13 cellular contexts compared by ENCODE assay signal in genomic region chr14:95497561-95498011, GRCh38. TPM values are rescaled to one million over a fixed set of nuclear protein-coding genes. Genes with fewer than 3 reads are reported as not detected.
DNase-seq lines count a peak whose midpoint lies in the region; ATAC-seq, FAIRE-seq and TF ChIP-seq lines count a peak whose summit lies in the region.
"Had no signal": no experiment of that assay in that cellular context is flagged by ENCODE, and none has a peak within 500 bp of the region (broad histone marks: within the 10 kb centered on the region; RNA-seq: fewer than 3 reads in every experiment).

No MANE protein-coding gene starts in this region.

- intact Hi-C loops in kidney (cut with DNase I) = no loop called here

- H3K9me3 ChIP-seq in OCI-LY3 (ENCODE audit: insufficient read depth, low read length) (no peaks in the 10 kb centered on the region), kidney (ENCODE audit: control insufficient read depth in 1 of 2, low read length in 2 of 2) (no peaks in the 10 kb centered on the region), tibial nerve (no peaks in the 10 kb centered on the region)

- H3K4me2 ChIP-seq in OCI-LY3 (ENCODE audit: low read length) = peak overlapping the region; percentile 73

- H3K27ac ChIP-seq in OCI-LY3 (ENCODE audit: low read length) (no peak overlapping the region), kidney (ENCODE audit: low read depth in 2 of 2, low read length in 2 of 2) (no peak overlapping the region), tibial nerve (peak overlapping the region; percentile 54 to 94 (median 78))
- H3K27ac ChIP-seq: SK-N-MC had no signal

- no peak for TF ChIP-seq POLR2A in tibial nerve (IDR thresholded peaks at IDR 0.05)

- peak overlapping the region; percentile 23 for H3K27ac Mint-ChIP-seq in activated naive CD8-positive, alpha-beta T cell
- no peak overlapping the region for H3K27ac Mint-ChIP-seq in activated naive CD8-positive, alpha-beta T cell treated with anti-CD3 and anti-CD28 coated beads for 36 hours
- H3K27ac Mint-ChIP-seq: type B pancreatic cell had no signal

- peaks cover 53% of the 10 kb centered on the region for H3K4me1 ChIP-seq in OCI-LY3 (ENCODE audit: low read length)
- peaks cover 0 to 13% of the 10 kb centered on the region in 2 donors for H3K4me1 ChIP-seq in kidney (ENCODE audit: control insufficient read depth in 1 of 2, insufficient read depth in 1 of 2, low read depth in 1 of 2, low read length in 2 of 2)
- H3K4me1 ChIP-seq in tibial nerve = peaks cover 4 to 99% (median 77%) of the 10 kb centered on the region in 4 donors

- no peak overlapping the region for H3K4me3 Mint-ChIP-seq in activated naive CD8-positive, alpha-beta T cell
- H3K4me3 Mint-ChIP-seq in activated naive CD8-positive, alpha-beta T cell treated with anti-CD3 and anti-CD28 coated beads for 36 hours = no peak overlapping the region
- H3K4me3 Mint-ChIP-seq: activated CD4-positive, alpha-beta T cell treated with anti-CD3 and anti-CD28 coated beads for 36 hours; type B pancreatic cell had no signal

- H3K4me1 Mint-ChIP-seq in activated naive CD8-positive, alpha-beta T cell (ENCODE audit: low read depth) = peaks cover 55% of the 10 kb centered on the region
- peaks cover 55% of the 10 kb centered on the region for H3K4me1 Mint-ChIP-seq in activated naive CD8-positive, alpha-beta T cell treated with anti-CD3 and anti-CD28 coated beads for 36 hours

- no peak for DNase-seq in activated naive CD8-positive, alpha-beta T cell treated with anti-CD3 and anti-CD28 coated beads for 36 hours
- DNase-seq in kidney (peak; percentile 67), tibial nerve (ENCODE audit: low spot score in 2 of 2) (no peak), SW480 (ENCODE audit: low spot score) (no peak), hepatic stellate cell (ENCODE audit: low spot score) (no peak)
- DNase-seq: activated CD4-positive, alpha-beta T cell treated with anti-CD3 and anti-CD28 coated beads for 36 hours; NCI-H510A treated with DMSO at 0.1 percent for 48 hours had no signal

- H3K36me3 Mint-ChIP-seq in activated naive CD8-positive, alpha-beta T cell = peaks cover 14% of the 10 kb centered on the region
- H3K36me3 Mint-ChIP-seq in activated naive CD8-positive, alpha-beta T cell treated with anti-CD3 and anti-CD28 coated beads for 36 hours = peaks cover 24% of the 10 kb centered on the region
- H3K36me3 Mint-ChIP-seq: type B pancreatic cell had no signal

- peaks cover 9% of the 10 kb centered on the region for H3K36me3 ChIP-seq in OCI-LY3 (replicated peaks; ENCODE audit: low read depth, low read length)
- H3K36me3 ChIP-seq in kidney (ENCODE audit: control insufficient read depth in 1 of 2, insufficient read depth in 2 of 2, low read length in 2 of 2) = no peaks in the 10 kb centered on the region
- no peaks in the 10 kb centered on the region for H3K36me3 ChIP-seq in tibial nerve

- H3K4me3 ChIP-seq in OCI-LY3 (ENCODE audit: low read length) = no peak overlapping the region
- H3K4me3 ChIP-seq in kidney (ENCODE audit: low read length in 2 of 2) = no peak overlapping the region
- no peak overlapping the region for H3K4me3 ChIP-seq in tibial nerve
- H3K4me3 ChIP-seq: SK-N-MC had no signal

- FAIRE-seq in kidney (lab: Jason Lieb, UNC) = no peak
- FAIRE-seq: bronchial epithelial cell had no signal

- ATAC-seq in GM21576 (IDR thresholded peaks at IDR 0.05; ENCODE audit: unreplicated experiment) = no peak
- ATAC-seq: activated CD4-positive, alpha-beta T cell treated with anti-CD3 and anti-CD28 coated beads for 36 hours had no signal

- no peaks in the 10 kb centered on the region for H3K9me3 Mint-ChIP-seq in activated naive CD8-positive, alpha-beta T cell (ENCODE audit: low read depth)
- H3K9me3 Mint-ChIP-seq in activated naive CD8-positive, alpha-beta T cell treated with anti-CD3 and anti-CD28 coated beads for 36 hours = no peaks in the 10 kb centered on the region
- H3K9me3 Mint-ChIP-seq: type B pancreatic cell had no signal

- peaks cover 85% of the 10 kb centered on the region for H3K79me2 ChIP-seq in OCI-LY3 (ENCODE audit: low read length)

- H2AFZ ChIP-seq in OCI-LY3 (ENCODE audit: low read depth, low read length) = no peak overlapping the region

- H3K27me3 ChIP-seq in OCI-LY3 (ENCODE audit: low read depth, low read length) (no peaks in the 10 kb centered on the region), tibial nerve (no peaks in the 10 kb centered on the region)

- no peak overlapping the region for H3K9ac ChIP-seq in OCI-LY3 (ENCODE audit: low read length)
- H3K9ac ChIP-seq in kidney (ENCODE audit: low read length in 2 of 2) = no peak overlapping the region

- no peaks in the 10 kb centered on the region for H3K27me3 Mint-ChIP-seq in activated naive CD8-positive, alpha-beta T cell
- H3K27me3 Mint-ChIP-seq in activated naive CD8-positive, alpha-beta T cell treated with anti-CD3 and anti-CD28 coated beads for 36 hours = no peaks in the 10 kb centered on the region
- H3K27me3 Mint-ChIP-seq: activated CD4-positive, alpha-beta T cell treated with anti-CD3 and anti-CD28 coated beads for 36 hours had no signal

- TF ChIP-seq EP300 in tibial nerve (IDR thresholded peaks at IDR 0.05) = no peak

- 33 to 41% methylated on average over 9 of the region's 9 CpGs for WGBS in tibial nerve, 2 donors

- H4K20me1 ChIP-seq in OCI-LY3 (ENCODE audit: insufficient read depth, low read length) = peaks cover 15% of the 10 kb centered on the region; the same call in 1 of the 2 replicates

- TF ChIP-seq CTCF in OCI-LY3 (IDR thresholded peaks at IDR 0.05; ENCODE audit: low read depth, low read length) (no peak), kidney (IDR thresholded peaks at IDR 0.05; ENCODE audit: borderline replicate concordance, extremely low read depth, insufficient read depth) (no peak), tibial nerve (IDR thresholded peaks at IDR 0.05) (no peak)

RNA-seq across cellular contexts. Expression of gene SYNE3, which starts 18.9 kb away (rescaled TPM):
- 10 to 100 TPM; 38.0 to 38.8 TPM for total RNA-seq in activated naive CD8-positive, alpha-beta T cell treated with anti-CD3 and anti-CD28 coated beads for 36 hours
- 18.5 TPM for total RNA-seq in kidney
- polyA plus RNA-seq in kidney (ENCODE audit: insufficient read depth, low read depth, low replicate concordance) = 0.54 TPM
- total RNA-seq in tibial nerve = 100 to 1,000 TPM in 1 of 4 donors, 10 to 100 TPM in 3; 71.0 to 106 (median 87.5) TPM

RNA-seq across cellular contexts. Expression of gene GLRX5, which starts 37.3 kb away (rescaled TPM):
- 10 to 100 TPM; 57.9 to 60.7 TPM for total RNA-seq in activated naive CD8-positive, alpha-beta T cell treated with anti-CD3 and anti-CD28 coated beads for 36 hours
- total RNA-seq in kidney (46.7 TPM), tibial nerve (10 to 100 TPM; 26.4 to 44.7 (median 34.6) TPM)
- polyA plus RNA-seq in kidney (ENCODE audit: insufficient read depth, low read depth, low replicate concordance) = 124 TPM

Comparison
In these comparisons a context has a peak if more than half of its experiments do, and no peak if none do; other contexts are left out.
1. H3K27ac ChIP-seq: peak in tibial nerve (4 of 4); none in OCI-LY3 (single experiment) and kidney (0 of 2).